Comparison of ENCODE assay signal across 9 cellular contexts in the genomic region with DNA sequence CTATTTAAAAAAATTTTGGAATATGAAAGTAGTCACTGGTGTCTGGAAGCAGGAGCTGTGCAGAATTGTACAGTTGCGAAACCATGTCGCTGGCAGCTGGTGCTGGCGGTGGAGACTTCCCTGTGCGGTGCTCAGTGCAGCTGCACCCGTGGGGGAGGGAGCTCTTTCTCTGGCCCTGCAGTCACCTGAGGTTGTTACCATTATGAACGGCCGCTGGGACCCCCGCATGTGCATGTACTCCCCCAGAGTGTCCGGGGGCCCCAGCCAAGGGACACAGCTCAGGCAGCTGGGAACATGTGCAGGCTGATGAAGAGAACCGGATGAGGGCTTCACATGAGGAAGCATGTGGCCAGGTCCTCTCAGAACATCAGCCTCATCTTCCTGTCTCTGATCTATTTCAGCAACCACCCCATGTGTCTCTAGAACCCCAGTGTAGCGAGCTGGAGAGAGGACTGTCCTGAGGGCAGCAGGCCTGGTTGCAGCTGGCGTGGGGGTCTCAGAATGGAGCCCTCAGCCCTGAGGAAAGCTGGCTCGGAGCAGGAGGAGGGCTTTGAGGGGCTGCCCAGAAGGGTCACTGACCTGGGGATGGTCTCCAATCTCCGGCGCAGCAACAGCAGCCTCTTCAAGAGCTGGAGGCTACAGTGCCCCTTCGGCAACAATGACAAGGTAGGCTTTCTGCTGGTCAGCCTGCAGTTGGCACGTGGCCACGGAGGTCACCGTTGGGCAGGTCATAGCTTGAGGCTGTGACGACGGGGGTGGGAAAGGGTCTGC. TPM values are rescaled to one million over a fixed set of nuclear protein-coding genes. Genes with fewer than 3 reads are reported as not detected.
DNase-seq lines count a peak whose midpoint lies in the region; ATAC-seq and TF ChIP-seq lines count a peak whose summit lies in the region.
"Had no signal": no experiment of that assay in that cellular context is flagged by ENCODE, and none has a peak within 500 bp of the region (broad histone marks: within the 10 kb centered on the region; RNA-seq: fewer than 3 reads in every experiment).

A gene (plus strand): TSS at position 422 of the 771 bp plus-strand sequence. CDS start 80 bp downstream, at position 502.

- WGBS in gastroesophageal sphincter (ENCODE audit: low coverage in 1 of 2), 2 donors = 51% methylated on average over 6 of the region's 21 CpGs; no CpG with 5 or more reads in 1 of the 2 donors

- peak; percentile 24 for DNase-seq in AG10803 (ENCODE audit: low read depth)
- DNase-seq in stimulated activated naive CD8-positive, alpha-beta T cell treated with anti-CD3 and anti-CD28 coated beads, Interleukin-15, amount 100 ng/mL, for 72 hours = peak; percentile 31 to 44
- no peak for DNase-seq in NCI-H146 (lab: John Stamatoyannopoulos, UW)
- no peak for DNase-seq in dedifferentiated amniotic fluid mesenchymal stem cell (ENCODE audit: extremely low spot score)

- no peak within 1 kb of the TSS for H3K4me3 ChIP-seq in AG10803 (ENCODE audit: low read length)
- peak within 1 kb of the TSS in 1 of 2 donors; percentile 31 for H3K4me3 ChIP-seq in gastroesophageal sphincter

- no peak for TF ChIP-seq CTCF in AG10803 (conservative IDR thresholded peaks at IDR 0.05; ENCODE audit: low read length)
- no peak for TF ChIP-seq CTCF in gastroesophageal sphincter (IDR thresholded peaks at IDR 0.05)

- peak within 1 kb of the TSS; percentile 33 to 90 for H3K27ac Mint-ChIP-seq in stimulated activated naive CD8-positive, alpha-beta T cell treated with anti-CD3 and anti-CD28 coated beads, Interleukin-15, amount 100 ng/mL, for 72 hours

- H3K4me3 Mint-ChIP-seq in stimulated activated naive CD8-positive, alpha-beta T cell treated with anti-CD3 and anti-CD28 coated beads, Interleukin-15, amount 100 ng/mL, for 72 hours = peak within 1 kb of the TSS; percentile 67 to 83

- H3K27ac ChIP-seq in gastroesophageal sphincter = peak within 1 kb of the TSS in 3 of 4 donors; percentile 41 to 60 (median 42)

- ATAC-seq in GM21423 (IDR thresholded peaks at IDR 0.05; ENCODE audit: unreplicated experiment) = peak; percentile 43
- peak; percentile 53 for ATAC-seq in gastroesophageal sphincter
- peak; percentile 65 for ATAC-seq in stimulated activated naive CD8-positive, alpha-beta T cell treated with anti-CD3 and anti-CD28 coated beads, Interleukin-15, amount 100 ng/mL, for 72 hours
- no peak for ATAC-seq in HG02970 (IDR thresholded peaks at IDR 0.05; ENCODE audit: low FRiP score, unreplicated experiment)

- H3K9me3 ChIP-seq in gastroesophageal sphincter = no peaks in the 10 kb centered on the region

- TF ChIP-seq POLR2A in gastroesophageal sphincter (IDR thresholded peaks at IDR 0.05) = no peak

- peaks cover 33% of the 10 kb centered on the region for H3K27me3 Mint-ChIP-seq in stimulated activated naive CD8-positive, alpha-beta T cell treated with anti-CD3 and anti-CD28 coated beads, Interleukin-15, amount 100 ng/mL, for 72 hours

- intact Hi-C loops in T-helper 2 cell treated with Interferon-gamma antibody and Interleukin-4, amounts not matched to agents 100 ng/mL and 5 ng/mL, for 36 hours (cut with micrococcal nuclease) = loop anchor here (2.0 kb wide), 1 partner anchor 33 kb away; no protein-coding TSS in a partner anchor

- no peak for TF ChIP-seq EP300 in gastroesophageal sphincter (IDR thresholded peaks at IDR 0.05)

- peaks cover 0 to 12% (median 0%) of the 10 kb centered on the region in 3 donors for H3K4me1 ChIP-seq in gastroesophageal sphincter

- H3K9me3 Mint-ChIP-seq in stimulated activated naive CD8-positive, alpha-beta T cell treated with anti-CD3 and anti-CD28 coated beads, Interleukin-15, amount 100 ng/mL, for 72 hours = no peaks in the 10 kb centered on the region

- H3K27me3 ChIP-seq in gastroesophageal sphincter = peaks cover 74% of the 10 kb centered on the region

- H3K36me3 ChIP-seq in gastroesophageal sphincter = no peaks in the 10 kb centered on the region

- H3K4me1 Mint-ChIP-seq in stimulated activated naive CD8-positive, alpha-beta T cell treated with anti-CD3 and anti-CD28 coated beads, Interleukin-15, amount 100 ng/mL, for 72 hours = peaks cover 68% of the 10 kb centered on the region

RNA-seq across cellular contexts. Expression of the gene that starts here (rescaled TPM):
- total RNA-seq in T-helper 2 cell treated with Interferon-gamma antibody and Interleukin-4, amounts not matched to agents 100 ng/mL and 5 ng/mL, for 36 hours = 17.8 and 20.6 TPM in 2 replicates
- total RNA-seq in gastroesophageal sphincter = 1 to 10 TPM; 1.0 to 3.3 (median 3.1) TPM
- total RNA-seq: pulmonary artery endothelial cell had no signal

Comparison
In these comparisons a context has a peak if more than half of its experiments do, and no peak if none do; other contexts are left out.
1. DNase-seq: peak in AG10803 (single experiment) and stimulated activated naive CD8-positive, alpha-beta T cell treated with anti-CD3 and anti-CD28 coated beads, Interleukin-15, amount 100 ng/mL, for 72 hours (2 of 2); none in NCI-H146 (single experiment) and dedifferentiated amniotic fluid mesenchymal stem cell (single experiment).